ENCODE assay signal across 8 cellular contexts in genomic region chr12:54279632-54280400, GRCh38. TPM values are rescaled to one million over a fixed set of nuclear protein-coding genes. Genes with fewer than 3 reads are reported as not detected.
DNase-seq lines count a peak whose midpoint lies in the region; ATAC-seq and TF ChIP-seq lines count a peak whose summit lies in the region.

CBX5 (minus strand) TSS chr12:54280122; CDS start chr12:54257650, 22,472 bp downstream.

- intact Hi-C loops in head of caudate nucleus (cut with DNase I): loop anchor here (1.0 to 5.0 kb wide), 2 partner anchors 47 to 79 kb away; partner anchors contain the start of gene COPZ1

- H3K4me3 ChIP-seq in thymus (ENCODE audit: low read length): peak within 1 kb of the TSS; percentile 75

- H3K9me3 Mint-ChIP-seq in activated naive CD8-positive, alpha-beta T cell treated with anti-CD3 and anti-CD28 coated beads for 36 hours: no peaks in the 10 kb centered on the region
- no peaks in the 10 kb centered on the region for H3K9me3 Mint-ChIP-seq in osteocyte (ENCODE audit: unreplicated experiment)

- H3K27ac ChIP-seq in thymus (ENCODE audit: low read depth): peak within 1 kb of the TSS; percentile 93

- peaks cover 22% of the 10 kb centered on the region for H3K4me1 ChIP-seq in thymus (ENCODE audit: control insufficient read depth, insufficient read depth, low read length)

- WGBS in thymus: under 1% methylated on average over 46 of the region's 46 CpGs

- no peaks in the 10 kb centered on the region for H3K27me3 ChIP-seq in thymus (ENCODE audit: control insufficient read depth, insufficient read depth)

- DNase-seq in GM10266 (ENCODE audit: extremely low spot score): peak; percentile 92
- peak; percentile 100 for DNase-seq in NCI-H1092 treated with DMSO at 0.1 percent for 48 hours (lab: John Stamatoyannopoulos, UW)
- peak; percentile 99 for DNase-seq in activated naive CD8-positive, alpha-beta T cell treated with anti-CD3 and anti-CD28 coated beads for 36 hours
- DNase-seq in head of caudate nucleus: peak; percentile 93 to 100 (median 98)
- peak; percentile 100 for DNase-seq in osteocyte (ENCODE audit: extremely low spot score, unreplicated experiment)

- peaks cover 8% of the 10 kb centered on the region for H3K36me3 Mint-ChIP-seq in activated naive CD8-positive, alpha-beta T cell treated with anti-CD3 and anti-CD28 coated beads for 36 hours
- H3K36me3 Mint-ChIP-seq in osteocyte (ENCODE audit: unreplicated experiment): peaks cover 33% of the 10 kb centered on the region

- TF ChIP-seq CTCF in GM10266 (IDR thresholded peaks at IDR 0.05; ENCODE audit: control insufficient read depth, insufficient read depth, low read depth, missing control alignments) (no peak), osteocyte (IDR thresholded peaks at IDR 0.05) (no peak)

- H3K27ac Mint-ChIP-seq in activated naive CD8-positive, alpha-beta T cell treated with anti-CD3 and anti-CD28 coated beads for 36 hours: no peak within 1 kb of the TSS
- no peak within 1 kb of the TSS for H3K27ac Mint-ChIP-seq in osteocyte (ENCODE audit: unreplicated experiment)

- peaks cover 15% of the 10 kb centered on the region for H3K27me3 Mint-ChIP-seq in activated naive CD8-positive, alpha-beta T cell treated with anti-CD3 and anti-CD28 coated beads for 36 hours
- H3K27me3 Mint-ChIP-seq in osteocyte (ENCODE audit: unreplicated experiment): no peaks in the 10 kb centered on the region

- H3K36me3 ChIP-seq in thymus (ENCODE audit: control insufficient read depth, insufficient read depth): peaks cover 15% of the 10 kb centered on the region

- peak; percentile 72 for ATAC-seq in HG02623 (IDR thresholded peaks at IDR 0.05; ENCODE audit: unreplicated experiment)
- peak; percentile 93 for ATAC-seq in SK-N-SH treated with all-trans-retinoic acid at 6 μM for 48 hours

- H3K9me3 ChIP-seq in thymus (ENCODE audit: control insufficient read depth): no peaks in the 10 kb centered on the region

- H3K4me1 Mint-ChIP-seq in activated naive CD8-positive, alpha-beta T cell treated with anti-CD3 and anti-CD28 coated beads for 36 hours: peaks cover 62% of the 10 kb centered on the region
- peaks cover 55% of the 10 kb centered on the region for H3K4me1 Mint-ChIP-seq in osteocyte (ENCODE audit: unreplicated experiment)

- H3K4me3 Mint-ChIP-seq in activated naive CD8-positive, alpha-beta T cell treated with anti-CD3 and anti-CD28 coated beads for 36 hours: no peak within 1 kb of the TSS
- no peak within 1 kb of the TSS for H3K4me3 Mint-ChIP-seq in osteocyte (ENCODE audit: unreplicated experiment)

TF ChIP-seq in SK-N-SH treated with all-trans-retinoic acid at 6 μM for 48 hours, 23 proteins besides CTCF, POLR2A, EP300 and RAD21:
- no peak for TF ChIP-seq ZNF70 (CRISPR knock-in tag; IDR thresholded peaks at IDR 0.05)
- TF ChIP-seq POU6F1 (CRISPR knock-in tag; IDR thresholded peaks at IDR 0.05; ENCODE audit: borderline replicate concordance, low read depth): no peak
- no peak for TF ChIP-seq TOX (CRISPR knock-in tag; IDR thresholded peaks at IDR 0.05; ENCODE audit: borderline replicate concordance)
- TF ChIP-seq ESRRG (CRISPR knock-in tag; IDR thresholded peaks at IDR 0.05): no peak
- TF ChIP-seq ZC3H10 (CRISPR knock-in tag; IDR thresholded peaks at IDR 0.05): no peak
- TF ChIP-seq GLIS3 (CRISPR knock-in tag; IDR thresholded peaks at IDR 0.05): no peak
- no peak for TF ChIP-seq PPARA (CRISPR knock-in tag; IDR thresholded peaks at IDR 0.05; ENCODE audit: borderline replicate concordance)
- no peak for TF ChIP-seq ZFP30 (CRISPR knock-in tag; IDR thresholded peaks at IDR 0.05)
- TF ChIP-seq, protein P1, sequence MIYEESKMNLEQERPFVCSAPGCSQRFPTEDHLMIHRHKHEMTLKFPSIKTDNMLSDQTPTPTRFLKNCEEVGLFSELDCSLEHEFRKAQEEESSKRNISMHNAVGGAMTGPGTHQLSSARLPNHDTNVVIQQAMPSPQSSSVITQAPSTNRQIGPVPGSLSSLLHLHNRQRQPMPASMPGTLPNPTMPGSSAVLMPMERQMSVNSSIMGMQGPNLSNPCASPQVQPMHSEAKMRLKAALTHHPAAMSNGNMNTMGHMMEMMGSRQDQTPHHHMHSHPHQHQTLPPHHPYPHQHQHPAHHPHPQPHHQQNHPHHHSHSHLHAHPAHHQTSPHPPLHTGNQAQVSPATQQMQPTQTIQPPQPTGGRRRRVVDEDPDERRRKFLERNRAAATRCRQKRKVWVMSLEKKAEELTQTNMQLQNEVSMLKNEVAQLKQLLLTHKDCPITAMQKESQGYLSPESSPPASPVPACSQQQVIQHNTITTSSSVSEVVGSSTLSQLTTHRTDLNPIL (CRISPR knock-in tag; IDR thresholded peaks at IDR 0.05; ENCODE audit: low read depth): no peak
- TF ChIP-seq RARB (CRISPR knock-in tag; IDR thresholded peaks at IDR 0.05): no peak
- TF ChIP-seq ZFP3 (CRISPR knock-in tag; IDR thresholded peaks at IDR 0.05): no peak
- no peak for TF ChIP-seq TCF4 (CRISPR knock-in tag; IDR thresholded peaks at IDR 0.05; ENCODE audit: borderline replicate concordance)
- TF ChIP-seq ZNF8 (CRISPR knock-in tag; IDR thresholded peaks at IDR 0.05): no peak
- TF ChIP-seq BACH2 (CRISPR knock-in tag; IDR thresholded peaks at IDR 0.05; ENCODE audit: borderline replicate concordance): no peak
- TF ChIP-seq TSHZ2 (CRISPR knock-in tag; IDR thresholded peaks at IDR 0.05): no peak

RNA-seq across cellular contexts. Expression of gene CBX5, which starts in this region (rescaled TPM):
- total RNA-seq in activated naive CD8-positive, alpha-beta T cell treated with anti-CD3 and anti-CD28 coated beads for 36 hours: 100 to 1,000 TPM; 101 to 105 TPM
- 98.1 and 104 TPM in 2 replicates for total RNA-seq in osteocyte
- 8.4 TPM for polyA plus RNA-seq in thymus

Comparison
In these comparisons a context has a peak if more than half of its experiments do, and no peak if none do; other contexts are left out.
1. Peak in every context shown above with its lines: DNase-seq, ATAC-seq, H3K4me3 ChIP-seq and H3K27ac ChIP-seq.